Comparison of ENCODE assay signal across 8 cellular contexts in the genomic region with DNA sequence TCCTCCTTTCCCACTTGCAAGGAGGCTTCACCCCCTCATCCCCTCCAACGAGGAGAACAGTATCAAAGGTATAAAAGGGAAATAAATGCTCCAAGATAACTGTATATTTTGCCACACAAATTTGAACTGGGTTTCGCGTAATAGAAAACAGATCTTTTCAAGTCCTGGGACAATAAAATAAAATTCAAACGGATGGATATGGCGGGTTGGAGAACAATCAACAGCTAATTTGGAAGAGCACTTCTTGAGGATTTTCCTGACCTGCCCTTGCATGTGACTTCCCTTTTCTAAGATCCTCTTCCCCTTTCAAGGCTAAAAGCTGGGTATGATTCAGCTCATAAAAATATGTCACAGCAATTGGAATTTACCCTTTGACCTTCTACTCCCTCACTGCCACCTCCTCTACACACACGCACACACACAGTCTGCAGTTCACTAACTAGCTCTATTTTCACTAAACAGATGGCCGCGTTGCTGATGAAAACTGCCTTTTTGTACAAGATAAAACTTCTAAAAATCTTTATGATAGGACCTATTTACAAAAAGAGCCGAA.
A peak's percentile ranks its signal among the peaks of the same experiment; 100 is the strongest.
DNase-seq lines count a peak whose midpoint lies in the region; ATAC-seq, FAIRE-seq and TF ChIP-seq lines count a peak whose summit lies in the region.

No MANE protein-coding gene starts in this region.

- ATAC-seq in Panc1 (peak; percentile 85), pancreas (peak; percentile 25 to 65 (median 48)), HG03457 (IDR thresholded peaks at IDR 0.05; ENCODE audit: unreplicated experiment) (no peak)

- peak overlapping the region; percentile 100 for H3K27ac ChIP-seq in Panc1 (ENCODE audit: low read length)
- no peak overlapping the region for H3K27ac ChIP-seq in pancreas

- no peak for TF ChIP-seq CTCF in Panc1 (IDR thresholded peaks at IDR 0.05)
- TF ChIP-seq CTCF in fibroblast of the aortic adventitia (IDR thresholded peaks at IDR 0.05; ENCODE audit: insufficient read depth, low read length) = no peak
- TF ChIP-seq CTCF in pancreas (IDR thresholded peaks at IDR 0.05) = no peak

- DNase-seq in EL = peak; percentile 92
- peak; percentile 95 for DNase-seq in Panc1 (ENCODE audit: low read depth, low spot score)
- peak; percentile 60 for DNase-seq in fibroblast of the aortic adventitia (ENCODE audit: low read depth)
- no peak for DNase-seq in pancreas
- no peak for DNase-seq in NCI-H1105 treated with DMSO at 0.1 percent for 48 hours (lab: John Stamatoyannopoulos, UW)
- no peak for DNase-seq in midbrain (lab: John Stamatoyannopoulos, UW)
- DNase-seq in NK-92 treated with Interleukin-12 subunit alpha and Interleukin-12 subunit beta, amount 100 ng/mL, for 24 hours (lab: John Stamatoyannopoulos, UW) = no peak

- intact Hi-C loops in Panc1 (cut with micrococcal nuclease; ENCODE audit: unreplicated experiment) = loop anchor here (2.0 to 10.0 kb wide), 4 partner anchors 157 to 1086 kb away; no protein-coding TSS in a partner anchor
- intact Hi-C loops in pancreas (cut with DNase I) = no loop called here

- in situ Hi-C loops in Panc1 (cut with HindIII; ENCODE audit: low pct_unique_long_range_greater_than_20kb, low sequenced_read_pairs) = no loop called here

- 70 to 75% methylated on average over 9 of the region's 9 CpGs for WGBS in pancreas, 2 donors

- H3K27me3 ChIP-seq in Panc1 (ENCODE audit: control insufficient read depth, insufficient read depth, low read length) (no peaks in the 10 kb centered on the region), pancreas (no peaks in the 10 kb centered on the region)

- no peaks in the 10 kb centered on the region for H3K36me3 ChIP-seq in Panc1 (ENCODE audit: control insufficient read depth, insufficient read depth, low read length)
- no peaks in the 10 kb centered on the region for H3K36me3 ChIP-seq in pancreas

- CTCF ChIA-PET in Panc1 (lab: Charles Lee) = no interaction called here

- H3K4me1 ChIP-seq in Panc1 (ENCODE audit: control insufficient read depth, insufficient read depth, low read length) (peaks cover 36% of the 10 kb centered on the region), pancreas (no peaks in the 10 kb centered on the region)

- H3K9me3 ChIP-seq in Panc1 (ENCODE audit: control insufficient read depth, insufficient read depth, low read depth, low read length) = no peaks in the 10 kb centered on the region; the same call in 1 of the 2 replicates
- no peaks in the 10 kb centered on the region for H3K9me3 ChIP-seq in pancreas

- peak overlapping the region; percentile 43 to 65 for H3K4me3 ChIP-seq in Panc1 (ENCODE audit: low read depth in 2 of 2, low read length in 2 of 2)
- H3K4me3 ChIP-seq in fibroblast of the aortic adventitia (ENCODE audit: low read depth, low read length) = peak overlapping the region; percentile 53
- peak overlapping the region in 1 of 4 donors; percentile 32 for H3K4me3 ChIP-seq in pancreas

- POLR2A ChIA-PET in Panc1 (lab: Charles Lee) = interaction anchor here (0.6 to 0.8 kb wide), 4 partner anchors 26 to 319 kb away, joined by 3 to 9 read pairs (median 4); no protein-coding TSS in a partner anchor

- no peak for FAIRE-seq in pancreas (lab: Jason Lieb, UNC)

- no TSS peak for BruUV-seq in Panc1 (replicated peaks; lab: Mats Ljungman, UMichigan)

Comparison
In these comparisons a context has a peak if more than half of its experiments do, and no peak if none do; other contexts are left out.
1. DNase-seq: peak in EL (single experiment), Panc1 (single experiment) and fibroblast of the aortic adventitia (single experiment); none in pancreas (0 of 6), NCI-H1105 treated with DMSO at 0.1 percent for 48 hours (single experiment), midbrain (single experiment) and NK-92 treated with Interleukin-12 subunit alpha and Interleukin-12 subunit beta, amount 100 ng/mL, for 24 hours (single experiment).